In the genomic region with DNA sequence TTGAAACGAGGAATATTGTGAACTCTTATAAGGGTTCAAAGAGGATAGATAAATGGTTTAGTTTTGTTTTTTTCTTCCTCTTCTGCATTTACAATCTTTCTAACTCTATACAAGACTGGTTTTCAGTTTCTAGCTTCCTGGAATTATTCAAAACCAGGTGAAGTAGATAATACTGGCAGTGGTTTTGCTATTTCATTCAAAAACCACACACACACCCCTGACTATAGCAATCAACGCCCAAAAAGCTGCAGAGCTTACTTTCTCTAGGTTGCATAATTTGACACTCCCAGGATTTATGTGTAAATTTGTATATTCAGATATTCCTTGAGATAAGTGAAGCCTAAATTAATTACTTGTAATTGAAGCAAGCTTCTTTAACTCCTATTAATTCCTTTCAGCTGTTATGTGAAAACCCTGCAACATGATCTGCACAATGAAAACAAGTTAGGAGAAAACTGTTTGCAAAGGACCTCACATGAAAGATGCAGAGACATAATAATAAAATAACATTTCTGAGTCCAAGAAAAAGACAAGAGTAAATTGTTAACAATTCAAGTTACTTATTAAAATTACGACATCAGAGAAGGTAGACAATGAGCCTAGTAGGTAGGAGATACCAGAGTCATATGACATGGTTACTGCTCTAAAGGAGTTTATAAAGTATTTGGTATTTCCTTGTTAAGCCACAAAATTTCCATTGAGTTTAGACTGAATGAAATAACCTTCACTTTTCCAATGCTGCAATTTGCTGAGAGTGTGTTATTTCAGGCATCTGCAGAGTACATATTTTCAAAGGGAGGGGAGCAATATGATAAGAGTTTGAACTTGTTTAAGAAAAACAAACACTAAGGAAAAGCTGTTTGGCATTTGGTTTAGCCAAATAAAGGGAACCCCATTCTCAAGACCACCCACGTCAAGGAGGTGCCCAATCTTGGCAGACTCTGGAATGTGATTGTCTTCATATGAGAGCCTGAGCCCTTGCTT, we compare ENCODE assay signal across 8 cellular contexts. TPM values are rescaled to one million over a fixed set of nuclear protein-coding genes. Genes with fewer than 3 reads are reported as not detected.
A peak's percentile ranks its signal among the peaks of the same experiment; 100 is the strongest.
DNase-seq lines count a peak whose midpoint lies in the region; ATAC-seq and TF ChIP-seq lines count a peak whose summit lies in the region.

No MANE protein-coding gene starts in this region.

- H3K27me3 ChIP-seq in Peyer's patch (no peaks in the 10 kb centered on the region), dorsolateral prefrontal cortex (no peaks in the 10 kb centered on the region)

- H3K4me1 ChIP-seq in Peyer's patch, result peaks cover 0 to 20% (median 11%) of the 10 kb centered on the region in 4 donors

- ATAC-seq in GM21723 (IDR thresholded peaks at IDR 0.05; ENCODE audit: unreplicated experiment), result no peak

- H3K27ac Mint-ChIP-seq in activated naive CD4-positive, alpha-beta T cell treated with anti-CD3 and anti-CD28 coated beads, Interleukin-2, amount 10 ng/mL, durations not matched to agents 7 days and 5 days, result peak overlapping the region; percentile 100
- H3K27ac Mint-ChIP-seq in nephron, result peak overlapping the region; percentile 99 to 100 (median 100)

- no peak for DNase-seq in activated naive CD4-positive, alpha-beta T cell treated with anti-CD3 and anti-CD28 coated beads, Interleukin-2, amount 10 ng/mL, durations not matched to agents 7 days and 5 days
- no peak for DNase-seq in activated naive CD4-positive, alpha-beta T cell treated with Interleukin-2 at 50 U/mL for 16 hours
- DNase-seq in Peyer's patch, result no peak
- no peak for DNase-seq in dorsolateral prefrontal cortex
- no peak for DNase-seq in cortex of kidney (lab: John Stamatoyannopoulos, UW)
- DNase-seq in activated CD8-positive, alpha-beta memory T cell treated with anti-CD3 and anti-CD28 coated beads, Interleukin-2, amount 50 U/mL, for 4 hours, result no peak

- CTCF ChIA-PET in activated naive CD4-positive, alpha-beta T cell treated with anti-CD3 and anti-CD28 coated beads, Interleukin-2, amount 10 ng/mL, durations not matched to agents 7 days and 5 days (lab: Charles Lee), result interaction anchor here (1.1 to 5.8 kb wide), 10 partner anchors 19 to 104 kb away, joined by 3 to 120 read pairs (median 9); a partner anchor contains a TSS

- H3K4me3 Mint-ChIP-seq in activated naive CD4-positive, alpha-beta T cell treated with anti-CD3 and anti-CD28 coated beads, Interleukin-2, amount 10 ng/mL, durations not matched to agents 7 days and 5 days, result peak overlapping the region; percentile 98
- H3K4me3 Mint-ChIP-seq in nephron, result peak overlapping the region; percentile 95 to 98 (median 96)

- no peaks in the 10 kb centered on the region for H3K9me3 ChIP-seq in Peyer's patch

- peaks cover 3% of the 10 kb centered on the region for H3K27me3 Mint-ChIP-seq in activated naive CD4-positive, alpha-beta T cell treated with anti-CD3 and anti-CD28 coated beads, Interleukin-2, amount 10 ng/mL, durations not matched to agents 7 days and 5 days
- H3K27me3 Mint-ChIP-seq in nephron (ENCODE audit: low read depth), result no peaks in the 10 kb centered on the region

- H3K9me3 Mint-ChIP-seq in activated naive CD4-positive, alpha-beta T cell treated with anti-CD3 and anti-CD28 coated beads, Interleukin-2, amount 10 ng/mL, durations not matched to agents 7 days and 5 days, result no peaks in the 10 kb centered on the region
- H3K9me3 Mint-ChIP-seq in nephron, result no peaks in the 10 kb centered on the region

- H3K4me1 Mint-ChIP-seq in activated naive CD4-positive, alpha-beta T cell treated with anti-CD3 and anti-CD28 coated beads, Interleukin-2, amount 10 ng/mL, durations not matched to agents 7 days and 5 days, result peaks cover 56% of the 10 kb centered on the region
- peaks cover 54% of the 10 kb centered on the region for H3K4me1 Mint-ChIP-seq in nephron

- peak overlapping the region in 3 of 4 donors; percentile 75 to 100 (median 100) for H3K4me3 ChIP-seq in Peyer's patch
- H3K4me3 ChIP-seq in dorsolateral prefrontal cortex, result peak overlapping the region in 57 of 59 donors; percentile 65 to 96 (median 88)

- intact Hi-C loops in dorsolateral prefrontal cortex (cut with DNase I), result loop anchor here (2.0 to 10.0 kb wide), 4 partner anchors 66 to 149 kb away; no protein-coding TSS in a partner anchor

- H3K27ac ChIP-seq in Peyer's patch, result peak overlapping the region; percentile 96 to 100 (median 100)
- peak overlapping the region; percentile 89 to 100 (median 99) for H3K27ac ChIP-seq in dorsolateral prefrontal cortex

- H3K36me3 Mint-ChIP-seq in activated naive CD4-positive, alpha-beta T cell treated with anti-CD3 and anti-CD28 coated beads, Interleukin-2, amount 10 ng/mL, durations not matched to agents 7 days and 5 days, result peaks cover 27% of the 10 kb centered on the region
- no peaks in the 10 kb centered on the region for H3K36me3 Mint-ChIP-seq in nephron (ENCODE audit: low read depth)

- no peak for TF ChIP-seq POLR2A in Peyer's patch (IDR thresholded peaks at IDR 0.05)

- TF ChIP-seq CTCF in Peyer's patch (IDR thresholded peaks at IDR 0.05), result no peak
- no peak for TF ChIP-seq CTCF in dorsolateral prefrontal cortex (IDR thresholded peaks at IDR 0.05 in 54 of 56, conservative IDR thresholded peaks at IDR 0.05 in 2 of 56; ENCODE audit: low read depth in 1 of 56, partially characterized antibody in 56 of 56)
- no peak for TF ChIP-seq CTCF in nephron (IDR thresholded peaks at IDR 0.05; ENCODE audit: unreplicated experiment in 3 of 3)

- H3K36me3 ChIP-seq in Peyer's patch, result no peaks in the 10 kb centered on the region

RNA-seq across cellular contexts. Expression of a gene that starts 1.6 kb away (rescaled TPM):
- total RNA-seq in Peyer's patch (100 to 1,000 TPM in 2 of 4 donors, 10 to 100 TPM in 2; 85.3 to 162 (median 108) TPM), dorsolateral prefrontal cortex (100 to 1,000 TPM in 7 of 120 experiments, 10 to 100 TPM in 113; 41.4 to 116 (median 63.8) TPM)

RNA-seq across cellular contexts. Expression of a gene that starts 53.5 kb away (rescaled TPM):
- total RNA-seq in Peyer's patch (100 to 1,000 TPM in 1 of 4 donors, 10 to 100 TPM in 3; 40.8 to 112 (median 60.5) TPM), dorsolateral prefrontal cortex (100 to 1,000 TPM; 105 to 187 (median 137) TPM)
